3 cellular contexts compared by ENCODE assay signal in the genomic region with DNA sequence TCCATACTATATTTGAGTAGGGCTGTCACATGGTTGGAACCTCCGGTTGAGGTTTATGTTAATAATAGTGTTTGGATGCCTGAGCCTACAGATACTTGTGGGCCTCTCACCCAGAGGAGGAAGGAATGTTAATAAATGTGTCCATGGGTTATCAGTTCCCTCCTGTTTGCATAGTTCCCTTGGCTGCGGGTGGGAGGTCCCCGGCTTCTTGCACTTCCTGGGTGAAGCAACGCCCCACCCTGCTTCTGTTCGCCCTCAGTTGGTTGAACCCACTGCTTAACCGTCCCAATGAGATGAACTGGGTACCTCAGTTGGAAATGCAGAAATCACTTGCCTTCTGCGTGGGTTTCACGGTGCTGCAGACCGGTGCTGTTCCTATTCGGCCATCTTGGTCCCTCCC.
A peak's percentile ranks its signal among the peaks of the same experiment; 100 is the strongest.
TF ChIP-seq lines count a peak whose summit lies in the region.

No MANE protein-coding gene starts in this region.

TF ChIP-seq in HepG2, 621 proteins besides CTCF, POLR2A, EP300 and RAD21:
- no peak for TF ChIP-seq HDAC1 (CRISPR knock-in tag; IDR thresholded peaks at IDR 0.05)
- no peak for TF ChIP-seq ZNF12 (CRISPR knock-in tag; IDR thresholded peaks at IDR 0.05)
- no peak for TF ChIP-seq PAF1 (CRISPR knock-in tag; IDR thresholded peaks at IDR 0.05)
- TF ChIP-seq GABPA (IDR thresholded peaks at IDR 0.05; ENCODE audit: low read depth, low read length), result no peak
- TF ChIP-seq GABPA (CRISPR knock-in tag; IDR thresholded peaks at IDR 0.05; ENCODE audit: low read depth), result 0 out of 2 replicates have a peak, but pooled peaks have one; percentile 17
- no peak for TF ChIP-seq IKZF4 (CRISPR knock-in tag; IDR thresholded peaks at IDR 0.05; ENCODE audit: borderline replicate concordance, low read depth, not compliant biosample characterization)
- TF ChIP-seq ZNF687 (CRISPR knock-in tag; IDR thresholded peaks at IDR 0.05), result no peak
- TF ChIP-seq YEATS4 (CRISPR knock-in tag; IDR thresholded peaks at IDR 0.05; ENCODE audit: borderline replicate concordance), result no peak
TF ChIP-seq in HepG2: peak in this region for 1.

TF ChIP-seq in K562, 482 proteins besides CTCF, POLR2A, EP300 and RAD21 (continues in another document):
- TF ChIP-seq PHB (CRISPR knock-in tag; IDR thresholded peaks at IDR 0.05) (no peak), ZBTB11 (CRISPR knock-in tag; IDR thresholded peaks at IDR 0.05) (peak in 1 of 3 experiments; percentile 79; a peak in 2 of 6 replicates), SAFB (IDR thresholded peaks at IDR 0.05; ENCODE audit: borderline replicate concordance, low read depth, low read length) (no peak), HNRNPL (IDR thresholded peaks at IDR 0.05; ENCODE audit: low read depth, low read length) (no peak), STAT5B (CRISPR knock-in tag; IDR thresholded peaks at IDR 0.05) (no peak), PRDM10 (IDR thresholded peaks at IDR 0.05; ENCODE audit: partially characterized antibody) (peak; percentile 32), ZMIZ1 (IDR thresholded peaks at IDR 0.05; ENCODE audit: low read depth in 2 of 2, low read length in 2 of 2) (no peak), STAG1 (CRISPR knock-in tag; IDR thresholded peaks at IDR 0.05; ENCODE audit: borderline replicate concordance) (no peak), ILF3 (IDR thresholded peaks at IDR 0.05; ENCODE audit: borderline replicate concordance) (no peak), HMGN3 (IDR thresholded peaks at IDR 0.05; ENCODE audit: borderline replicate concordance, extremely low read depth, insufficient read length, low read depth, low read length) (no peak), SMAD4 (CRISPR knock-in tag; conservative IDR thresholded peaks at IDR 0.05) (no peak), GABPA (tag; conservative IDR thresholded peaks at IDR 0.05; ENCODE audit: low read depth) (peak; percentile 58)

TF ChIP-seq in HEK293T, 16 proteins besides CTCF, POLR2A, EP300 and RAD21:
- TF ChIP-seq L3MBTL2 (conservative IDR thresholded peaks at IDR 0.05), result no peak
- no peak for TF ChIP-seq SUZ12 (IDR thresholded peaks at IDR 0.05)
- TF ChIP-seq ARNT (IDR thresholded peaks at IDR 0.05), result no peak
- TF ChIP-seq LEF1 (IDR thresholded peaks at IDR 0.05; ENCODE audit: borderline replicate concordance), result no peak
- no peak for TF ChIP-seq FOXA1 (IDR thresholded peaks at IDR 0.05)
- no peak for TF ChIP-seq FOXM1 (IDR thresholded peaks at IDR 0.05; ENCODE audit: borderline replicate concordance)
- no peak for TF ChIP-seq ZNF384 (IDR thresholded peaks at IDR 0.05)
- TF ChIP-seq BHLHE40 (IDR thresholded peaks at IDR 0.05; ENCODE audit: borderline replicate concordance), result no peak
- TF ChIP-seq PKNOX1 (IDR thresholded peaks at IDR 0.05), result no peak
- no peak for TF ChIP-seq FOXK2 (IDR thresholded peaks at IDR 0.05)
- TF ChIP-seq HDGF (IDR thresholded peaks at IDR 0.05; ENCODE audit: borderline replicate concordance), result no peak
- TF ChIP-seq ELF4 (IDR thresholded peaks at IDR 0.05), result no peak
- no peak for TF ChIP-seq SP1 (IDR thresholded peaks at IDR 0.05)
TF ChIP-seq in HEK293T: peak in this region for 0.
